ENCODE assay signal across 25 cellular contexts in the genomic region with DNA sequence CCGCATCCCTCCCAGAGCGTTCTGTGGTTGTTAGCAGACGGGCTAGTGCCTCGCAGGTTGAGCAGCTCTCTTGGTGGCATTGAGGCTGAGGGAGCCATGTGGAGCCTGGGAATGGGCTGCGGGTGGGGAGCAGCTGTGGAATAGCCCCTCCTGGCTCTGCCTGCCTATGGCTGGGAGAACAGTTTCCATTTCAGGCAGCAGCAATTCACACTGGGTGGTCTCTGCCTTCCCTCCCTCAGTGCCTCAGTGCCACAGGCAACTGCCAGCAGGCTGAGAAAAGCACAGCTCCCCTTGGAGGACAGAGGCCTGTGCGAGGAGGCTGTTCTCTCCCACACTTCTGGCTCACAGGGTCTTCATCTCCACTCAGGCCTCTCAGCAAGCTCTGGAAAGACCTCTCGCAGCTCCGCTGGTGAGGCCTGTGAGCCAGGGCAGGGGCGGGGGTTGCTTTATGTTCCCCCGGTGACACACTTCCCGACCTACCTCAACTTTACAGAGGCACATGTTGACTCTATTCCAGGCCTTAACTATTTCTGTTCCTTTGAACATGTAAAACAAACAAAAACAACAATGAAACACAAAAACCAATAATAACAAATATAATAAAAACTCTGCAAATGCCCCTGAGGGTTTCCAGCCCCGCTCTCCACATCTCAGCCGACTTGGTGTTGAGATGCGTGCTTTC. TPM values are rescaled to one million over a fixed set of nuclear protein-coding genes. Genes with fewer than 3 reads are reported as not detected.
DNase-seq lines count a peak whose midpoint lies in the region; ATAC-seq, FAIRE-seq and TF ChIP-seq lines count a peak whose summit lies in the region.
"Had no signal": no experiment of that assay in that cellular context is flagged by ENCODE, and none has a peak within 500 bp of the region (broad histone marks: within the 10 kb centered on the region; RNA-seq: fewer than 3 reads in every experiment).

No MANE protein-coding gene starts in this region.

- H3K18ac ChIP-seq in H1 (ENCODE audit: extremely low read depth, low read length): peak overlapping the region; percentile 15; the same call in 1 of the 2 replicates

- TF ChIP-seq CTCF in H1 (IDR thresholded peaks at IDR 0.05; ENCODE audit: control extremely low read depth in 1 of 3, insufficient read depth in 1 of 3, low read depth in 1 of 3, low read length in 3 of 3) (no peak), nephron (IDR thresholded peaks at IDR 0.05; ENCODE audit: unreplicated experiment in 3 of 3) (no peak), foreskin fibroblast (IDR thresholded peaks at IDR 0.05; ENCODE audit: low read depth, low read length) (no peak)

- H4K8ac ChIP-seq in H1 (ENCODE audit: extremely low read depth, insufficient read depth, low read length): peak overlapping the region; percentile 83; the same call in 1 of the 2 replicates

- peak overlapping the region; percentile 68; the same call in 1 of the 2 replicates for H2AFZ ChIP-seq in H1 (ENCODE audit: low read length)

- H2AK5ac ChIP-seq in H1 (ENCODE audit: low read depth, low read length): no peak overlapping the region

- H3K79me1 ChIP-seq in H1 (ENCODE audit: low read depth, low read length): no peaks in the 10 kb centered on the region

- H3K23ac ChIP-seq in H1 (ENCODE audit: insufficient read length): no peak overlapping the region

- H3K56ac ChIP-seq in H1 (replicated peaks; ENCODE audit: insufficient read length, low read depth, low read length): no peak overlapping the region

- peak overlapping the region; percentile 22 for H3K4me2 ChIP-seq in BLaER1
- H3K4me2 ChIP-seq in H1 (ENCODE audit: insufficient read depth in 1 of 2, low read depth in 2 of 2, low read length in 2 of 2): no peak overlapping the region
- H3K4me2 ChIP-seq: SK-N-SH had no signal

- TF ChIP-seq RAD21 in H1 (IDR thresholded peaks at IDR 0.05 in 1 of 2, conservative IDR thresholded peaks at IDR 0.05 in 1 of 2; ENCODE audit: low read depth in 2 of 2, low read length in 2 of 2): no peak

- H3K36me3 ChIP-seq in BLaER1 (no peaks in the 10 kb centered on the region), H1 (ENCODE audit: control insufficient read depth in 2 of 4, insufficient read depth in 4 of 4, low read length in 3 of 4) (no peaks in the 10 kb centered on the region)

- H3K4ac ChIP-seq in H1 (replicated peaks; ENCODE audit: insufficient read length, low read depth, low read length): no peak overlapping the region

- H3K27me3 ChIP-seq in BLaER1 (peaks cover 95% of the 10 kb centered on the region), H1 (replicated peaks in 1 of 4; ENCODE audit: control insufficient read depth in 3 of 4, extremely low read depth in 1 of 4, insufficient read depth in 3 of 4, low read length in 3 of 4) (no peaks in the 10 kb centered on the region)

- no peak overlapping the region for H3K4me3 Mint-ChIP-seq in nephron
- H3K4me3 Mint-ChIP-seq: CD4-positive, CD25-positive, alpha-beta regulatory T cell had no signal

- peak overlapping the region in 2 of 3 experiments; percentile 11 to 91 for H3K27ac Mint-ChIP-seq in nephron
- H3K27ac Mint-ChIP-seq: CD4-positive, CD25-positive, alpha-beta regulatory T cell had no signal

- no peak overlapping the region for H3K4me3 ChIP-seq in BLaER1
- no peak overlapping the region for H3K4me3 ChIP-seq in H1 (ENCODE audit: extremely low read depth in 1 of 4, insufficient read depth in 2 of 4, low read depth in 3 of 4, low read length in 4 of 4)
- H3K4me3 ChIP-seq in foreskin fibroblast (ENCODE audit: low read depth in 1 of 2, low read length in 2 of 2): no peak overlapping the region

- peak overlapping the region; percentile 29 for H4K91ac ChIP-seq in H1 (replicated peaks; ENCODE audit: insufficient read length, low read length)

- CTCF ChIA-PET in H1 (lab: Charles Lee; ENCODE audit: partially characterized antibody): interaction anchor here (0.6 to 1.6 kb wide), 4 partner anchors 15 to 62 kb away, joined by 3 to 8 read pairs (median 3); no protein-coding TSS in a partner anchor

- H3K36me3 Mint-ChIP-seq in nephron (ENCODE audit: low read depth): no peaks in the 10 kb centered on the region
- H3K36me3 Mint-ChIP-seq: CD4-positive, CD25-positive, alpha-beta regulatory T cell had no signal

- H2BK5ac ChIP-seq in H1 (ENCODE audit: low read depth, low read length): no peak overlapping the region

- peaks cover 6% of the 10 kb centered on the region for H3K27me3 Mint-ChIP-seq in nephron (ENCODE audit: low read depth)

- H3K4me1 ChIP-seq in BLaER1 (peaks cover 30% of the 10 kb centered on the region), H1 (replicated peaks in 1 of 4; ENCODE audit: control insufficient read depth in 3 of 4, insufficient read depth in 4 of 4, low read length in 3 of 4) (peaks cover 0 to 2% (median under 1%) of the 10 kb centered on the region in 4 experiments; a peak in 1 of 7 replicates)
- H3K4me1 ChIP-seq: Caco-2 had no signal

- H3K27ac ChIP-seq in BLaER1 (no peak overlapping the region), H1 (ENCODE audit: low read depth, low read length) (no peak overlapping the region)
- H3K27ac ChIP-seq: 22Rv1 had no signal

- no peak overlapping the region for H3K14ac ChIP-seq in H1 (ENCODE audit: insufficient read length)

- 87% methylated on average over 14 of the region's 14 CpGs; no CpG with 5 or more reads in 1 of the 2 experiments for WGBS in H1 (ENCODE audit: extremely low coverage in 1 of 2, insufficient coverage in 1 of 2, insufficient read length in 1 of 2, insufficient replicate concordance in 2 of 2, low coverage in 1 of 2, low lambda C conversion rate in 2 of 2, missing lambda C conversion rate in 1 of 2), 2 experiments

- ATAC-seq in GM21717 (IDR thresholded peaks at IDR 0.05; ENCODE audit: unreplicated experiment): no peak

- H2BK20ac ChIP-seq in H1 (ENCODE audit: low read length): no peak overlapping the region

- H2BK15ac ChIP-seq in H1 (ENCODE audit: low read length): no peak overlapping the region

- FAIRE-seq in H1 (lab: Jason Lieb, UNC): no peak
- no peak for FAIRE-seq in GM19239 (lab: Jason Lieb, UNC)
- FAIRE-seq: RCC 7860 had no signal

- DNase-seq in M059J (ENCODE audit: low read depth) (peak; percentile 25), H1 (ENCODE audit: low read depth in 1 of 2, low spot score in 2 of 2) (no peak), GM19239 (ENCODE audit: insufficient read length, low spot score) (no peak), islet precursor cell (no peak), foreskin fibroblast (no peak)
- DNase-seq: Caco-2; CD4-positive, CD25-positive, alpha-beta regulatory T cell; DMS153; GF-D8; H7; NCI-H1105; NCI-H2081; NCI-H2171 treated with DMSO at 0.1 percent for 48 hours; NCI-H446; Right ventricle myocardium superior; SK-N-SH had no signal

- H3K9ac ChIP-seq in BLaER1 (no peak overlapping the region), H1 (replicated peaks in 1 of 4; ENCODE audit: extremely low read depth in 1 of 4, low read depth in 3 of 4, low read length in 3 of 4) (no peak overlapping the region)
- H3K9ac ChIP-seq: SK-N-SH had no signal

- peaks cover 33% of the 10 kb centered on the region for H3K4me1 Mint-ChIP-seq in nephron

- H3K9me3 Mint-ChIP-seq in nephron: no peaks in the 10 kb centered on the region

- H2BK120ac ChIP-seq in H1 (replicated peaks; ENCODE audit: low read depth, low read length): no peak overlapping the region

- H4K5ac ChIP-seq in H1 (ENCODE audit: insufficient read length, low read depth, low read length): no peak overlapping the region

- no peak for TF ChIP-seq POLR2A in H1 (IDR thresholded peaks at IDR 0.05; ENCODE audit: control extremely low read depth in 1 of 2, low read depth in 2 of 2, low read length in 2 of 2)

- POLR2A ChIA-PET in H1 (lab: Charles Lee; ENCODE audit: partially characterized antibody): no interaction called here

- TF ChIP-seq EP300 in H1 (IDR thresholded peaks at IDR 0.05; ENCODE audit: borderline replicate concordance in 1 of 2, low read depth in 2 of 2, low read length in 2 of 2): no peak

- H4K20me1 ChIP-seq in BLaER1: peaks cover 84% of the 10 kb centered on the region
- no peaks in the 10 kb centered on the region for H4K20me1 ChIP-seq in H1 (replicated peaks in 1 of 2; ENCODE audit: control insufficient read depth in 1 of 2, insufficient read depth in 2 of 2, low read length in 2 of 2)

- H3K9me3 ChIP-seq in BLaER1 (no peaks in the 10 kb centered on the region), H1 (ENCODE audit: insufficient read depth in 2 of 2, low read depth in 1 of 2, low read length in 1 of 2) (no peaks in the 10 kb centered on the region)
- H3K9me3 ChIP-seq: Caco-2, SK-N-SH had no signal

- H3K79me2 ChIP-seq in H1 (ENCODE audit: control insufficient read depth in 1 of 2, insufficient read depth in 2 of 2, low read length in 2 of 2): no peaks in the 10 kb centered on the region

- H2BK12ac ChIP-seq in H1 (ENCODE audit: low read depth, low read length): peak overlapping the region; percentile 70; the same call in 1 of the 2 replicates

- no peaks in the 10 kb centered on the region for H3K23me2 ChIP-seq in H1 (ENCODE audit: low read depth, low read length)

TF ChIP-seq in H1, 55 proteins besides CTCF, POLR2A, EP300 and RAD21 (continues in another document):
- no peak for TF ChIP-seq JUN (IDR thresholded peaks at IDR 0.05; ENCODE audit: low read depth, low read length)
- no peak for TF ChIP-seq EGR1 (IDR thresholded peaks at IDR 0.05; ENCODE audit: borderline replicate concordance, low read depth, low read length)
- TF ChIP-seq KDM5A (IDR thresholded peaks at IDR 0.05; ENCODE audit: low read length): no peak
- TF ChIP-seq CHD2 (IDR thresholded peaks at IDR 0.05; ENCODE audit: low read length): no peak

RNA-seq across cellular contexts. Expression of gene TMEM174, which starts 17.3 kb away (rescaled TPM):
- total RNA-seq in M059J (2014; rRNA removed; shearing (Covaris generic)): not detected in 2 replicates
- not detected in 2 replicates for total RNA-seq in H1 (2021; fragmentation: NEBNext Ultra II Directional; extraction: Animal tissue kit (Norgen Biotek cat#: 25700))
- not detected in 2 replicates for polyA plus RNA-seq in H1 (2011; rRNA removed)
- not detected for polyA plus RNA-seq in H1 (2011; cell fraction: cytosol; rRNA removed)
- polyA plus RNA-seq in H1 (2011; cell fraction: nucleus; rRNA removed): not detected
- polyA plus RNA-seq in H1 (2012, experiment 1 of 2): not detected in 4 replicates
- not detected for polyA plus RNA-seq in H1 (2012, experiment 2 of 2)
- not detected for polyA plus RNA-seq in H1 (2013, experiment 1 of 2)
- polyA plus RNA-seq in H1 (2013, experiment 2 of 2): not detected
- not detected in 2 replicates for polyA minus RNA-seq in H1 (2011; rRNA and poly(A)+ RNA removed)
- polyA minus RNA-seq in H1 (2011; cell fraction: cytosol; rRNA and poly(A)+ RNA removed): not detected
- polyA minus RNA-seq in H1 (2011; cell fraction: nucleus; rRNA and poly(A)+ RNA removed): not detected
- total RNA-seq: Caco-2; CD4-positive, CD25-positive, alpha-beta regulatory T cell; Daoy; H7; LHCN-M2; Right ventricle myocardium superior had no signal
- polyA plus RNA-seq: AG04450; CD4-positive, CD25-positive, alpha-beta regulatory T cell; SK-N-SH had no signal

RNA-seq across cellular contexts. Expression of gene TMEM171, which starts 35.3 kb away (rescaled TPM):
- total RNA-seq in M059J (2014; rRNA removed; shearing (Covaris generic)): 0.64 and 2.1 TPM in 2 replicates
- 1.0 and 1.5 TPM in 2 replicates for total RNA-seq in H1 (2021; fragmentation: NEBNext Ultra II Directional; extraction: Animal tissue kit (Norgen Biotek cat#: 25700))
- polyA plus RNA-seq in H1 (2011; rRNA removed): 2.2 and 3.2 TPM in 2 replicates
- 2.7 TPM for polyA plus RNA-seq in H1 (2011; cell fraction: cytosol; rRNA removed)
- polyA plus RNA-seq in H1 (2011; cell fraction: nucleus; rRNA removed): 1.4 TPM
- polyA plus RNA-seq in H1 (2012, experiment 1 of 2): 1.0 to 1.8 TPM (median 1.3 TPM) in 4 replicates
- 1.2 TPM for polyA plus RNA-seq in H1 (2012, experiment 2 of 2)
- polyA plus RNA-seq in H1 (2013, experiment 1 of 2): 1.5 TPM
- polyA plus RNA-seq in H1 (2013, experiment 2 of 2): 2.4 TPM
- polyA minus RNA-seq in H1 (2011; rRNA and poly(A)+ RNA removed): 0.68 and 1.4 TPM in 2 replicates
- 1.2 TPM for polyA minus RNA-seq in H1 (2011; cell fraction: cytosol; rRNA and poly(A)+ RNA removed)
- 1.6 TPM for polyA minus RNA-seq in H1 (2011; cell fraction: nucleus; rRNA and poly(A)+ RNA removed)
- total RNA-seq: CD4-positive, CD25-positive, alpha-beta regulatory T cell; OCI-LY7; Right ventricle myocardium superior had no signal
- polyA plus RNA-seq: CD4-positive, CD25-positive, alpha-beta regulatory T cell had no signal
